9 cellular contexts compared by ENCODE assay signal in the genomic region with DNA sequence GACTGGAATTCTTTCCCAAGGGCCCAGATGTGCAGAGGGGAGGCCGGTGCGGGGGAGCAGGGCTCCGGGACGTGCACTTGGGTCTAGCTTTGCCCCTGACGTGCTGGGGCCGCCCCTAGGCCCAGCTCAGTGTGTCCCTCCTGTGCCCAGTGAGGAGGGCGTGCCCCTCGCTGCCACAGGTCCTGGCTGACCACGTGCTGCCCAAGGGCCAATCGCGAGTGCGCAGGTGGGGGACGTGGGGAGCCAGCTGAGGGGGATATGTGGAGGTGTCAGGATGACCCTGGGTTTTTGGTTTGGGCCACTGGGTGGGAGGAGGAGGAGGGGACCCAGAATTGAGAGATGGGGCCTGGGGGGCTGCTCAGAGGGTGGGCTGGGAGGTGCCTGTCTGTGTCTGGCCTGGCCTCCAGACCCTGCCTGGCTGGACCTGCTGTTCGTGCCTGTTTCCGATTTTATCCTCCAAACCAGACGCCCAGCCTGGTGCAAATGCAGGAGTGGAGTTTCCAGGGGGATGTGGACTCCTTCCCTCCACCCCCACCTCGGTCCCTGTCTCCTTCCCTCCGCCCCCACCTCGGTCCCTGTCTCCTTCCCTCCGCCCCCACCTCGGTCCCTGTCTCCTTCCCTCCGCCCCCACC. TPM values are rescaled to one million over a fixed set of nuclear protein-coding genes. Genes with fewer than 3 reads are reported as not detected.
DNase-seq lines count a peak whose midpoint lies in the region; ATAC-seq, FAIRE-seq and TF ChIP-seq lines count a peak whose summit lies in the region.
"Had no signal": no experiment of that assay in that cellular context is flagged by ENCODE, and none has a peak within 500 bp of the region (broad histone marks: within the 10 kb centered on the region; RNA-seq: fewer than 3 reads in every experiment).

No MANE protein-coding gene starts in this region.

- peak overlapping the region; percentile 71 for H3K9ac ChIP-seq in HCT116 (ENCODE audit: low read length)
- no peak overlapping the region for H3K9ac ChIP-seq in H1 (replicated peaks in 1 of 4; ENCODE audit: extremely low read depth in 1 of 4, low read depth in 3 of 4, low read length in 3 of 4)

- intact Hi-C loops in HCT116 (cut with micrococcal nuclease) = no loop called here

- no peaks in the 10 kb centered on the region for H3K9me3 Mint-ChIP-seq in mesothelial cell of epicardium

- H3K79me2 ChIP-seq in HCT116 (ENCODE audit: insufficient read depth, low read length) (no peaks in the 10 kb centered on the region), H1 (ENCODE audit: control insufficient read depth in 1 of 2, insufficient read depth in 2 of 2, low read length in 2 of 2) (no peaks in the 10 kb centered on the region)

- no peak overlapping the region for H3K14ac ChIP-seq in H1 (ENCODE audit: insufficient read length)

- RAD21 ChIA-PET in HCT116 (lab: Charles Lee; ENCODE audit: low non-redundant PET in 1 of 2, low total read pairs in 2 of 2, uncharacterized antibody in 2 of 2, unreplicated experiment in 2 of 2) = interaction anchor here in 1 of 2 experiments (1.5 kb wide), 1 partner anchor 36 kb away, joined by 3 read pairs; a partner anchor contains a TSS

- H3K27me3 ChIP-seq in HCT116 (ENCODE audit: insufficient read depth, low read length) (no peaks in the 10 kb centered on the region), H1 (replicated peaks in 1 of 4; ENCODE audit: control insufficient read depth in 3 of 4, extremely low read depth in 1 of 4, insufficient read depth in 3 of 4, low read length in 3 of 4) (peaks cover 0 to 5% (median 2%) of the 10 kb centered on the region in 4 experiments; a peak in 3 of 7 replicates)

- peak; percentile 77 for DNase-seq in COLO668 (lab: John Stamatoyannopoulos, UW; ENCODE audit: unreplicated experiment)
- DNase-seq in HCT116 (ENCODE audit: low read depth, low spot score) = peak; percentile 42
- peak; percentile 57 for DNase-seq in RWPE1 (ENCODE audit: low spot score)
- DNase-seq in H1 (ENCODE audit: low read depth in 1 of 2, low spot score in 2 of 2) = peak in 1 of 2 experiments; percentile 90
- peak; percentile 38 to 58 for DNase-seq in mesothelial cell of epicardium (ENCODE audit: low spot score in 2 of 2, unreplicated experiment in 2 of 2)
- no peak for DNase-seq in mesenteric fat pad (ENCODE audit: low spot score)

- no peaks in the 10 kb centered on the region for H3K36me3 ChIP-seq in HCT116 (ENCODE audit: control insufficient read depth in 1 of 2, insufficient read depth in 2 of 2, low read length in 2 of 2)
- H3K36me3 ChIP-seq in H1 (ENCODE audit: control insufficient read depth in 2 of 4, insufficient read depth in 4 of 4, low read length in 3 of 4) = no peaks in the 10 kb centered on the region

- peaks cover 8% of the 10 kb centered on the region; the same call in 1 of the 2 replicates for H3K23me2 ChIP-seq in H1 (ENCODE audit: low read depth, low read length)

- H3K9me3 ChIP-seq in HCT116 (ENCODE audit: control insufficient read depth in 1 of 2, insufficient read depth in 1 of 2, low read depth in 1 of 2, low read length in 2 of 2) (no peaks in the 10 kb centered on the region), H1 (ENCODE audit: insufficient read depth in 2 of 2, low read depth in 1 of 2, low read length in 1 of 2) (no peaks in the 10 kb centered on the region)

- H3K56ac ChIP-seq in H1 (replicated peaks; ENCODE audit: insufficient read length, low read depth, low read length) = no peak overlapping the region

- H2BK120ac ChIP-seq in H1 (replicated peaks; ENCODE audit: low read depth, low read length) = no peak overlapping the region

- no peak overlapping the region for H2AK5ac ChIP-seq in H1 (ENCODE audit: low read depth, low read length)

- peak overlapping the region; percentile 55 for H3K4me3 Mint-ChIP-seq in mesothelial cell of epicardium

- H3K4me1 ChIP-seq in HCT116 (ENCODE audit: control insufficient read depth in 1 of 2, insufficient read depth in 2 of 2, low read length in 2 of 2) = peaks cover 10 to 21% of the 10 kb centered on the region in 2 experiments
- H3K4me1 ChIP-seq in H1 (replicated peaks in 1 of 4; ENCODE audit: control insufficient read depth in 3 of 4, insufficient read depth in 4 of 4, low read length in 3 of 4) = peaks cover 0 to 8% (median 6%) of the 10 kb centered on the region in 4 experiments; a peak in 5 of 7 replicates

- no peak overlapping the region for H2BK15ac ChIP-seq in H1 (ENCODE audit: low read length)

- no peak overlapping the region for H2AFZ ChIP-seq in HCT116 (ENCODE audit: low read depth, low read length, poor library complexity, severe bottlenecking)
- no peak overlapping the region for H2AFZ ChIP-seq in H1 (ENCODE audit: low read length)

- no peaks in the 10 kb centered on the region for H3K9me2 ChIP-seq in HCT116 (ENCODE audit: insufficient read depth)

- WGBS in H1 (ENCODE audit: extremely low coverage in 1 of 2, insufficient coverage in 1 of 2, insufficient read length in 1 of 2, insufficient replicate concordance in 2 of 2, low coverage in 1 of 2, low lambda C conversion rate in 2 of 2, missing lambda C conversion rate in 1 of 2), 2 experiments = 4% methylated on average over 16 of the region's 22 CpGs; no CpG with 5 or more reads in 1 of the 2 experiments

- no peak for TF ChIP-seq CTCF in HCT116 (IDR thresholded peaks at IDR 0.05 in 2 of 3, conservative IDR thresholded peaks at IDR 0.05 in 1 of 3; ENCODE audit: borderline replicate concordance in 1 of 3, insufficient read depth in 1 of 3, low read depth in 2 of 3, low read length in 2 of 3)
- TF ChIP-seq CTCF in RWPE1 (conservative IDR thresholded peaks at IDR 0.05; ENCODE audit: low read depth) = no peak
- TF ChIP-seq CTCF in H1 (IDR thresholded peaks at IDR 0.05; ENCODE audit: control extremely low read depth in 1 of 3, insufficient read depth in 1 of 3, low read depth in 1 of 3, low read length in 3 of 3) = no peak
- no peak for TF ChIP-seq CTCF in mesothelial cell of epicardium (IDR thresholded peaks at IDR 0.05; ENCODE audit: unreplicated experiment)

- no peak overlapping the region for H4K5ac ChIP-seq in H1 (ENCODE audit: insufficient read length, low read depth, low read length)

- ATAC-seq in HCT116 (peak; percentile 88), HG03460 (IDR thresholded peaks at IDR 0.05; ENCODE audit: unreplicated experiment) (no peak), GM18517 (IDR thresholded peaks at IDR 0.05; ENCODE audit: unreplicated experiment) (no peak)

- peak overlapping the region; percentile 39 for H3K27ac Mint-ChIP-seq in mesothelial cell of epicardium

- H3K79me1 ChIP-seq in H1 (ENCODE audit: low read depth, low read length) = no peaks in the 10 kb centered on the region

- no peak for TF ChIP-seq RAD21 in HCT116 (IDR thresholded peaks at IDR 0.05; ENCODE audit: low read depth)
- TF ChIP-seq RAD21 in H1 (IDR thresholded peaks at IDR 0.05 in 1 of 2, conservative IDR thresholded peaks at IDR 0.05 in 1 of 2; ENCODE audit: low read depth in 2 of 2, low read length in 2 of 2) = no peak

- FAIRE-seq in H1 (lab: Jason Lieb, UNC) = no peak

- TF ChIP-seq POLR2A in HCT116 (IDR thresholded peaks at IDR 0.05; ENCODE audit: borderline replicate concordance, extremely low read depth, insufficient read depth, insufficient read length) (peak; percentile 10), H1 (IDR thresholded peaks at IDR 0.05; ENCODE audit: control extremely low read depth in 1 of 2, low read depth in 2 of 2, low read length in 2 of 2) (no peak)

- peaks cover 3% of the 10 kb centered on the region for H3K36me3 Mint-ChIP-seq in mesothelial cell of epicardium

- H3K27ac ChIP-seq in HCT116 (ENCODE audit: low read depth, low read length) (peak overlapping the region; percentile 95), RWPE1 (peak overlapping the region; percentile 95), H1 (ENCODE audit: low read depth, low read length) (no peak overlapping the region)

- H4K8ac ChIP-seq in H1 (ENCODE audit: extremely low read depth, insufficient read depth, low read length) = no peak overlapping the region

- H3K27me3 Mint-ChIP-seq in mesothelial cell of epicardium (ENCODE audit: low read depth) = peaks cover 2% of the 10 kb centered on the region

- peaks cover 4% of the 10 kb centered on the region for H3K4me1 Mint-ChIP-seq in mesothelial cell of epicardium

- H3K4me2 ChIP-seq in HCT116 (ENCODE audit: low read length) = peak overlapping the region; percentile 84
- peak overlapping the region; percentile 59 to 88 for H3K4me2 ChIP-seq in H1 (ENCODE audit: insufficient read depth in 1 of 2, low read depth in 2 of 2, low read length in 2 of 2)

- 0 out of 2 replicates have a peak overlapping the region, but pooled peaks have one; percentile 56 for H2BK5ac ChIP-seq in H1 (ENCODE audit: low read depth, low read length)

- H3K4ac ChIP-seq in H1 (replicated peaks; ENCODE audit: insufficient read length, low read depth, low read length) = no peak overlapping the region

- no peak for TF ChIP-seq EP300 in H1 (IDR thresholded peaks at IDR 0.05; ENCODE audit: borderline replicate concordance in 1 of 2, low read depth in 2 of 2, low read length in 2 of 2)

- no TSS peak for BruUV-seq in HCT116 (replicated peaks; lab: Mats Ljungman, UMichigan)

- POLR2A ChIA-PET in HCT116 (lab: Charles Lee) = interaction anchor here (0.6 to 0.8 kb wide), 3 partner anchors 10 to 78 kb away, joined by 3 to 4 read pairs (median 3); no protein-coding TSS in a partner anchor
- POLR2A ChIA-PET in RWPE1 (lab: Yijun Ruan, JAX; ENCODE audit: low non-redundant PET) = no interaction called here
- POLR2A ChIA-PET in H1 (lab: Charles Lee; ENCODE audit: partially characterized antibody) = interaction anchor here (0.7 to 1.2 kb wide), 5 partner anchors 10 to 161 kb away, joined by 3 to 6 read pairs (median 3); no protein-coding TSS in a partner anchor

- H3K4me3 ChIP-seq in HCT116 (replicated peaks in 1 of 2; ENCODE audit: low read depth in 1 of 2, low read length in 2 of 2) (peak overlapping the region; percentile 39 to 44), H1 (ENCODE audit: extremely low read depth in 1 of 4, insufficient read depth in 2 of 4, low read depth in 3 of 4, low read length in 4 of 4) (peak overlapping the region; percentile 3 to 54 (median 29); a peak in 7 of 8 replicates)

- H2BK20ac ChIP-seq in H1 (ENCODE audit: low read length) = no peak overlapping the region

- peak overlapping the region; percentile 93 for H3K18ac ChIP-seq in H1 (ENCODE audit: extremely low read depth, low read length)

- H4K20me1 ChIP-seq in HCT116 (ENCODE audit: insufficient read depth) (no peaks in the 10 kb centered on the region), H1 (replicated peaks in 1 of 2; ENCODE audit: control insufficient read depth in 1 of 2, insufficient read depth in 2 of 2, low read length in 2 of 2) (no peaks in the 10 kb centered on the region)

- H3K23ac ChIP-seq in H1 (ENCODE audit: insufficient read length) = no peak overlapping the region

- CTCF ChIA-PET in HCT116 (lab: Charles Lee) (interaction anchor here (1.7 kb wide), 1 partner anchor 78 kb away, joined by 4 read pairs; no protein-coding TSS in a partner anchor), RWPE1 (lab: Yijun Ruan, JAX) (interaction anchor here (0.6 kb wide), 3 partner anchors 14 to 38 kb away, joined by 3 to 4 read pairs (median 4); no protein-coding TSS in a partner anchor), H1 (lab: Charles Lee; ENCODE audit: partially characterized antibody) (interaction anchor here (0.6 to 1.8 kb wide), 7 partner anchors 14 to 223 kb away, joined by 3 to 6 read pairs (median 3); no protein-coding TSS in a partner anchor)

- H2BK12ac ChIP-seq in H1 (ENCODE audit: low read depth, low read length) = no peak overlapping the region

- no peak overlapping the region for H4K91ac ChIP-seq in H1 (replicated peaks; ENCODE audit: insufficient read length, low read length)

RNA-seq across cellular contexts. Expression of a gene that starts 6.1 kb away (rescaled TPM):
- total RNA-seq in HCT116 (2021; ENCODE audit: unreplicated experiment) (6.3 TPM), mesothelial cell of epicardium (0.27 to 0.57 TPM (median 0.40 TPM) in 3 replicates), mesenteric fat pad (not detected)
- 8.6 and 8.7 TPM in 2 replicates for polyA plus RNA-seq in HCT116 (2012)
- not detected in 2 replicates for total RNA-seq in H1 (2021; fragmentation: NEBNext Ultra II Directional; extraction: Animal tissue kit (Norgen Biotek cat#: 25700))
- polyA plus RNA-seq in H1 (2011; rRNA removed) = not detected in 2 replicates
- not detected for polyA plus RNA-seq in H1 (2011; cell fraction: cytosol; rRNA removed)
- polyA plus RNA-seq in H1 (2011; cell fraction: nucleus; rRNA removed) = not detected
- polyA plus RNA-seq in H1 (2012, experiment 1 of 2) = not detected in 4 replicates
- polyA plus RNA-seq in H1 (2012, experiment 2 of 2) = not detected
- 0.02 TPM for polyA plus RNA-seq in H1 (2013, experiment 1 of 2)
- polyA plus RNA-seq in H1 (2013, experiment 2 of 2) = not detected
- polyA minus RNA-seq in H1 (2011; rRNA and poly(A)+ RNA removed) = not detected in 2 replicates
- polyA minus RNA-seq in H1 (2011; cell fraction: cytosol; rRNA and poly(A)+ RNA removed) = not detected
- polyA minus RNA-seq in H1 (2011; cell fraction: nucleus; rRNA and poly(A)+ RNA removed) = 0.40 TPM
- total RNA-seq: lung microvascular endothelial cell had no signal

RNA-seq across cellular contexts. Expression of a gene that starts 35.7 kb away (rescaled TPM):
- 22.7 TPM for total RNA-seq in HCT116 (2021; ENCODE audit: unreplicated experiment)
- polyA plus RNA-seq in HCT116 (2012) = 11.0 and 13.4 TPM in 2 replicates
- 10.9 and 12.4 TPM in 2 replicates for total RNA-seq in H1 (2021; fragmentation: NEBNext Ultra II Directional; extraction: Animal tissue kit (Norgen Biotek cat#: 25700))
- 10.0 and 15.7 TPM in 2 replicates for polyA plus RNA-seq in H1 (2011; rRNA removed)
- 11.1 TPM for polyA plus RNA-seq in H1 (2011; cell fraction: cytosol; rRNA removed)
- polyA plus RNA-seq in H1 (2011; cell fraction: nucleus; rRNA removed) = 45.2 TPM
- polyA plus RNA-seq in H1 (2012, experiment 1 of 2) = 6.7 to 11.8 TPM (median 10.8 TPM) in 4 replicates
- 9.1 TPM for polyA plus RNA-seq in H1 (2012, experiment 2 of 2)
- 8.9 TPM for polyA plus RNA-seq in H1 (2013, experiment 1 of 2)
- 8.4 TPM for polyA plus RNA-seq in H1 (2013, experiment 2 of 2)
- polyA minus RNA-seq in H1 (2011; rRNA and poly(A)+ RNA removed) = 2.8 and 4.3 TPM in 2 replicates
- polyA minus RNA-seq in H1 (2011; cell fraction: cytosol; rRNA and poly(A)+ RNA removed) = 5.1 TPM
- polyA minus RNA-seq in H1 (2011; cell fraction: nucleus; rRNA and poly(A)+ RNA removed) = 14.2 TPM
- total RNA-seq in mesothelial cell of epicardium = 28.4 to 32.8 TPM (median 31.8 TPM) in 3 replicates
- total RNA-seq in mesenteric fat pad = 9.0 TPM
